Comparison of ENCODE assay signal across 33 cellular contexts in the genomic region with DNA sequence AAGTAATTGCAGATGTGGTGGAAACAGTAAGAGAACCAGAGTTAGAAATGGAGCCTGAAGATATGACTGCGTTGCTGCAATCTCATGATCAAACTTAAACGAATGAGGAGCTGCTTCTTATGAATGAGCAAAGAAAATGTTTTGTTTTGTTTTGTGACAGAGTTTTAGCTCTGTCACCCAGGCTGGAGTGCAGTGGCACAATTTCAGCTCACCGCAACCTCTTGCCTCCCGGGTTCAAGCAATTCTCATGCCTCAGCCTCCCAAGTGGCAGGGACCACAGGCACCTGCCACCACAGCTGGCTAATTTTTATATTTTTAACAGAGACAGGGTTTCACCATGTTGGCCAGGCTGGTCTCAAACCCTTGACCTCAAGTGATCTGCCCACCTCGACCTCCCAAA. TPM values are rescaled to one million over a fixed set of nuclear protein-coding genes. Genes with fewer than 3 reads are reported as not detected.
"Had no signal": no experiment of that assay in that cellular context is flagged by ENCODE, and none has a peak within 500 bp of the region (broad histone marks: within the 10 kb centered on the region; RNA-seq: fewer than 3 reads in every experiment).

No MANE protein-coding gene starts in this region.

- H3K27ac ChIP-seq: adrenal gland, ascending aorta, body of pancreas, brain microvascular endothelial cell, breast epithelium, cardiac muscle cell had no signal

- H3K9me3 ChIP-seq: adrenal gland, ascending aorta, body of pancreas, breast epithelium had no signal

- H3K4me1 ChIP-seq: body of pancreas had no signal

- DNase-seq: activated effector memory CD4-positive, alpha-beta T cell treated with anti-CD3 and anti-CD28 coated beads, Interleukin-2, amount 50 U/mL, for 16 hours; activated effector memory CD4-positive, alpha-beta T cell treated with Interleukin-2 at 50 U/mL for 16 hours; activated gamma-delta T cell; activated gamma-delta T cell treated with Interleukin-2 at 50 U/mL for 16 hours; activated naive CD4-positive, alpha-beta T cell; activated naive CD4-positive, alpha-beta T cell treated with anti-CD3 and anti-CD28 coated beads for 36 hours; activated naive CD4-positive, alpha-beta T cell treated with anti-CD3 and anti-CD28 coated beads, Interleukin-2, amount 10 ng/mL, durations not matched to agents 7 days and 5 days; activated naive CD4-positive, alpha-beta T cell treated with anti-CD3 and anti-CD28 coated beads, Interleukin-2, amount 50 U/mL, for 16 hours; activated naive CD4-positive, alpha-beta T cell treated with Interleukin-2 at 50 U/mL for 16 hours; activated naive CD8-positive, alpha-beta T cell treated with anti-CD3 and anti-CD28 coated beads for 36 hours; activated naive CD8-positive, alpha-beta T cell treated with anti-CD3 and anti-CD28 coated beads, Interleukin-2, amount 10 ng/mL, durations not matched to agents 7 days and 5 days; activated naive CD8-positive, alpha-beta T cell treated with anti-CD3 and anti-CD28 coated beads, Interleukin-2, amount 50 U/mL, for 24 hours; activated T-cell treated with anti-CD3 and anti-CD28 coated beads, Interleukin-2, amount 50 U/mL, for 24 hours; activated T-cell treated with anti-CD3 and anti-CD28 coated beads, Interleukin-2, amount 50 U/mL, for 4 hours; activated T-cell treated with anti-CD3 and anti-CD28 coated beads, Interleukin-2, amount 50 U/mL, for 48 hours; activated T-cell treated with anti-CD3 and anti-CD28 coated beads, Interleukin-2, amount 50 U/mL, for 72 hours; adrenal gland; amniotic stem cell; amygdala; anterior cingulate cortex; aorta; body of pancreas; brain microvascular endothelial cell; caudate nucleus; central memory CD4-positive, alpha-beta T cell; cerebellar nuclear complex had no signal

- ATAC-seq: activated naive CD4-positive, alpha-beta T cell treated with anti-CD3 and anti-CD28 coated beads, Interleukin-2, amount 50 U/mL, for 72 hours; activated naive CD8-positive, alpha-beta T cell treated with anti-CD3 and anti-CD28 coated beads, Interleukin-2, amount 50 U/mL, for 24 hours; activated T-cell treated with anti-CD3 and anti-CD28 coated beads, Interleukin-2, amount 50 U/mL, for 4 hours; activated T-cell treated with anti-CD3 and anti-CD28 coated beads, Interleukin-2, amount 50 U/mL, for 72 hours; activated T-helper 17 cell treated with anti-CD3 and anti-CD28 coated beads, Interleukin-2, amount 50 U/mL, for 72 hours; body of pancreas had no signal

- H3K4me3 ChIP-seq: adrenal gland, ascending aorta, body of pancreas, breast epithelium, cardiac muscle cell had no signal

- FAIRE-seq: astrocyte, bronchial epithelial cell had no signal

RNA-seq across cellular contexts. Expression of gene NFASC, which starts 53.3 kb away (rescaled TPM):
- polyA plus RNA-seq: cardiac muscle cell had no signal
